10 cellular contexts compared by ENCODE assay signal in genomic region chr3:99659032-99659431, GRCh38. TPM values are rescaled to one million over a fixed set of nuclear protein-coding genes. Genes with fewer than 3 reads are reported as not detected.
DNase-seq lines count a peak whose midpoint lies in the region; ATAC-seq and TF ChIP-seq lines count a peak whose summit lies in the region.
"Had no signal": no experiment of that assay in that cellular context is flagged by ENCODE, and none has a peak within 500 bp of the region (broad histone marks: within the 10 kb centered on the region; RNA-seq: fewer than 3 reads in every experiment).

No MANE protein-coding gene starts in this region.

- H3K27ac Mint-ChIP-seq in type B pancreatic cell, result no peak overlapping the region
- H3K27ac Mint-ChIP-seq: activated T-helper 2 cell treated with anti-CD3 and anti-CD28 coated beads, Interferon-gamma antibody, Interleukin-2, Interleukin-4, amounts not matched to agents 10 μg/mL and 5 μg/mL and 100 μg/mL, durations not matched to agents 14 hours and 24 hours and 36 hours had no signal

- H3K4me2 ChIP-seq in IMR-90 (ENCODE audit: low read depth, low read length), result peak overlapping the region; percentile 49; the same call in 1 of the 2 replicates

- peak overlapping the region; percentile 91 for H3K18ac ChIP-seq in IMR-90 (ENCODE audit: low read depth, low read length)

- peaks cover 38 to 58% of the 10 kb centered on the region in 2 experiments for H3K79me1 ChIP-seq in IMR-90 (ENCODE audit: low read depth in 1 of 2, low read length in 2 of 2)

- dilution Hi-C loops in IMR-90 (cut with HindIII; ENCODE audit: low sequenced_read_pairs, unreplicated experiment), result no loop called here

- no peak overlapping the region for H3K4me3 Mint-ChIP-seq in type B pancreatic cell

- H3K27me3 Mint-ChIP-seq in type B pancreatic cell, result peaks cover 5% of the 10 kb centered on the region

- peak overlapping the region; percentile 94 for H2BK120ac ChIP-seq in IMR-90 (ENCODE audit: low read depth, low read length)

- peak overlapping the region; percentile 97 for H3K4ac ChIP-seq in IMR-90 (ENCODE audit: low read depth, low read length)

- no peak for TF ChIP-seq CTCF in AG04450 (IDR thresholded peaks at IDR 0.05; ENCODE audit: low read depth, low read length)
- TF ChIP-seq CTCF in IMR-90 (conservative IDR thresholded peaks at IDR 0.05; ENCODE audit: low read depth, low read length), result no peak
- no peak for TF ChIP-seq CTCF in coronary artery (IDR thresholded peaks at IDR 0.05)
- no peak for TF ChIP-seq CTCF in type B pancreatic cell (conservative IDR thresholded peaks at IDR 0.05)

- H3K27ac ChIP-seq in AG04450 (ENCODE audit: low read depth, low read length), result peak overlapping the region; percentile 96
- H3K27ac ChIP-seq in IMR-90 (ENCODE audit: insufficient read depth, low read length), result peak overlapping the region; percentile 46
- H3K27ac ChIP-seq in coronary artery, result peak overlapping the region; percentile 86 to 87

- peak overlapping the region; percentile 99 for H2BK5ac ChIP-seq in IMR-90 (ENCODE audit: low read depth, low read length, poor library complexity, severe bottlenecking)

- peaks cover 12% of the 10 kb centered on the region for H3K9me1 ChIP-seq in IMR-90 (ENCODE audit: insufficient read depth, low read length)

- WGBS in IMR-90 (ENCODE audit: extremely low coverage in 2 of 2, insufficient read length in 1 of 2), 2 experiments, result 0% methylated on average over 2 of the region's 6 CpGs; no CpG with 5 or more reads in 1 of the 2 experiments

- H3K4me1 Mint-ChIP-seq in type B pancreatic cell (ENCODE audit: unreplicated experiment), result no peaks in the 10 kb centered on the region

- H3K27me3 ChIP-seq in AG04450 (ENCODE audit: control insufficient read depth, insufficient read depth, low read length), result no peaks in the 10 kb centered on the region
- H3K27me3 ChIP-seq in IMR-90 (ENCODE audit: control insufficient read depth, insufficient read depth, low read length), result no peaks in the 10 kb centered on the region

- peak overlapping the region; percentile 91 for H2AK9ac ChIP-seq in IMR-90 (replicated peaks; ENCODE audit: low read depth, low read length, poor library complexity)

- DNase-seq in AG04450 (ENCODE audit: low read depth, low spot score), result peak; percentile 99
- DNase-seq in IMR-90, result peak; percentile 100
- DNase-seq in coronary artery (ENCODE audit: low spot score), result peak; percentile 87
- DNase-seq in lung microvascular endothelial cell (ENCODE audit: low read depth in 2 of 2), result peak; percentile 59 to 95
- DNase-seq in cerebellar nuclear complex (lab: John Stamatoyannopoulos, UW), result no peak
- DNase-seq in NCI-H748 treated with DMSO at 0.1 percent for 48 hours (lab: John Stamatoyannopoulos, UW), result no peak
- no peak for DNase-seq in type B pancreatic cell (ENCODE audit: extremely low spot score, unreplicated experiment)

- H3K9me3 Mint-ChIP-seq in type B pancreatic cell, result no peaks in the 10 kb centered on the region
- H3K9me3 Mint-ChIP-seq: activated T-helper 2 cell treated with anti-CD3 and anti-CD28 coated beads, Interferon-gamma antibody, Interleukin-2, Interleukin-4, amounts not matched to agents 10 μg/mL and 5 μg/mL and 100 μg/mL, durations not matched to agents 14 hours and 24 hours and 36 hours had no signal

- no peak overlapping the region; the same call in 1 of the 2 replicates for H3K9ac ChIP-seq in IMR-90 (ENCODE audit: low read depth, low read length)

- no peaks in the 10 kb centered on the region for H4K20me1 ChIP-seq in IMR-90 (ENCODE audit: insufficient read depth, low read length)

- TF ChIP-seq POLR2A in IMR-90 (IDR thresholded peaks at IDR 0.05; ENCODE audit: low read depth, low read length), result peak; percentile 49; the same call in 1 of the 2 replicates

- no TSS peak for BruUV-seq in IMR-90 (replicated peaks; lab: Mats Ljungman, UMichigan)

- intact Hi-C loops in IMR-90 (cut with micrococcal nuclease), result no loop called here

- ATAC-seq in IMR-90 (ENCODE audit: low read depth) (peak; percentile 94), GM21423 (IDR thresholded peaks at IDR 0.05; ENCODE audit: unreplicated experiment) (no peak)

- H3K56ac ChIP-seq in IMR-90 (ENCODE audit: extremely low read depth, insufficient read depth, low read length), result peak overlapping the region; percentile 46; the same call in 1 of the 2 replicates

- POLR2A ChIA-PET in AG04450 (lab: Yijun Ruan, JAX), result interaction anchor here (0.6 to 1.3 kb wide), 4 partner anchors 14 to 22 kb away, joined by 4 to 7 read pairs (median 6); partner anchors contain the start of gene COL8A1
- POLR2A ChIA-PET in IMR-90 (lab: Charles Lee; ENCODE audit: unreplicated experiment), result interaction anchor here (0.6 kb wide), 1 partner anchor 1469 kb away, joined by 3 read pairs; no protein-coding TSS in a partner anchor

- H3K36me3 ChIP-seq in IMR-90 (ENCODE audit: control insufficient read depth, insufficient read depth, low read length), result peaks cover 1% of the 10 kb centered on the region; the same call in 1 of the 2 replicates

- in situ Hi-C loops in IMR-90 (cut with MboI; ENCODE audit: low sequenced_read_pairs), result no loop called here

- no peaks in the 10 kb centered on the region for H3K9me3 ChIP-seq in AG04450 (ENCODE audit: control insufficient read depth, insufficient read depth, low read length)
- no peaks in the 10 kb centered on the region for H3K9me3 ChIP-seq in IMR-90 (ENCODE audit: control insufficient read depth, insufficient read depth, low read length)

- peak overlapping the region; percentile 85 for H3K23ac ChIP-seq in IMR-90 (ENCODE audit: low read depth, low read length)

- peak overlapping the region; percentile 96 for H2BK20ac ChIP-seq in IMR-90 (ENCODE audit: low read depth, low read length)

- H4K91ac ChIP-seq in IMR-90 (ENCODE audit: insufficient read depth, low read depth, low read length), result peak overlapping the region; percentile 89

- H2BK15ac ChIP-seq in IMR-90 (ENCODE audit: low read depth, low read length), result peak overlapping the region; percentile 95

- H4K5ac ChIP-seq in IMR-90 (ENCODE audit: low read depth, low read length), result peak overlapping the region; percentile 90

- H3K4me3 ChIP-seq in AG04450 (ENCODE audit: low read depth, low read length), result no peak overlapping the region
- no peak overlapping the region for H3K4me3 ChIP-seq in IMR-90 (ENCODE audit: insufficient read depth, low read depth, low read length)
- no peak overlapping the region for H3K4me3 ChIP-seq in coronary artery

- H2AK5ac ChIP-seq in IMR-90 (ENCODE audit: low read depth, low read length), result peak overlapping the region; percentile 88

- 0 out of 2 replicates have a peak, but pooled peaks have one; percentile 7 for TF ChIP-seq RAD21 in IMR-90 (IDR thresholded peaks at IDR 0.05; ENCODE audit: low read length)

- H3K14ac ChIP-seq in IMR-90 (replicated peaks; ENCODE audit: low read depth, low read length), result peak overlapping the region; percentile 98

- peak overlapping the region; percentile 36 to 97 for H4K8ac ChIP-seq in IMR-90 (ENCODE audit: low read depth in 2 of 2, low read length in 2 of 2)

- peaks cover 14% of the 10 kb centered on the region for H3K4me1 ChIP-seq in IMR-90 (ENCODE audit: control insufficient read depth, insufficient read depth, low read length)

- peak overlapping the region; percentile 78 for H2AFZ ChIP-seq in IMR-90 (replicated peaks; ENCODE audit: low read length, poor library complexity)

- CTCF ChIA-PET in AG04450 (lab: Charles Lee) (interaction anchor here (1.0 kb wide), 1 partner anchor 14 kb away, joined by 3 read pairs; no protein-coding TSS in a partner anchor), IMR-90 (lab: Yijun Ruan, JAX) (no interaction called here)

- no peaks in the 10 kb centered on the region for H3K36me3 Mint-ChIP-seq in type B pancreatic cell

TF ChIP-seq in IMR-90, 13 proteins besides CTCF, POLR2A, EP300 and RAD21 (continues in another document):
- TF ChIP-seq BHLHE40 (IDR thresholded peaks at IDR 0.05; ENCODE audit: low read depth, low read length) (peak; percentile 83), MAZ (IDR thresholded peaks at IDR 0.05; ENCODE audit: borderline replicate concordance, low read depth, low read length) (peak; percentile 78; the same call in 1 of the 2 replicates), FOS (IDR thresholded peaks at IDR 0.05; ENCODE audit: low read depth, low read length) (peak; percentile 99), NFE2L2 (IDR thresholded peaks at IDR 0.05; ENCODE audit: low read depth, low read length) (no peak), ELK1 (IDR thresholded peaks at IDR 0.05; ENCODE audit: borderline replicate concordance, low read depth, low read length) (no peak), USF2 (IDR thresholded peaks at IDR 0.05; ENCODE audit: low read depth, low read length) (peak; percentile 90), MAFK (IDR thresholded peaks at IDR 0.05; ENCODE audit: low read depth, low read length) (no peak), RCOR1 (IDR thresholded peaks at IDR 0.05; ENCODE audit: insufficient replicate concordance, low read length) (no peak), CEBPB (IDR thresholded peaks at IDR 0.05; ENCODE audit: low read depth, low read length) (peak; percentile 99), CHD1 (IDR thresholded peaks at IDR 0.05; ENCODE audit: low read depth, low read length) (no peak), MXI1 (IDR thresholded peaks at IDR 0.05; ENCODE audit: borderline replicate concordance, low read depth, low read length) (0 out of 2 replicates have a peak, but pooled peaks have one; percentile 45)

RNA-seq across cellular contexts. Expression of gene COL8A1, which starts 20.6 kb away (rescaled TPM):
- polyA plus RNA-seq in AG04450 (2011; rRNA removed), result 101 and 147 TPM in 2 replicates
- 139 and 180 TPM in 2 replicates for polyA minus RNA-seq in AG04450 (2011; rRNA and poly(A)+ RNA removed)
- 109 and 119 TPM in 2 replicates for total RNA-seq in IMR-90 (2012; rRNA removed)
- polyA plus RNA-seq in IMR-90 (2012; rRNA removed), result 133 and 151 TPM in 2 replicates
- polyA plus RNA-seq in IMR-90 (2012; cell fraction: cytosol; rRNA removed), result 59.3 and 60.5 TPM in 2 replicates
- polyA plus RNA-seq in IMR-90 (2012; cell fraction: nucleus; rRNA removed; ENCODE audit: low replicate concordance), result 44.8 and 87.0 TPM in 2 replicates
- total RNA-seq in lung microvascular endothelial cell, result 235 and 1,223 TPM in 2 replicates
- 0.86 and 2.6 TPM in 2 replicates for total RNA-seq in type B pancreatic cell (ENCODE audit: low replicate concordance)
- total RNA-seq: activated T-helper 2 cell treated with anti-CD3 and anti-CD28 coated beads, Interferon-gamma antibody, Interleukin-2, Interleukin-4, amounts not matched to agents 10 μg/mL and 5 μg/mL and 100 μg/mL, durations not matched to agents 14 hours and 24 hours and 36 hours; SK-MEL-5 had no signal

Comparison
In these comparisons a context has a peak if more than half of its experiments do, and no peak if none do; other contexts are left out.
1. DNase-seq: peak in AG04450 (single experiment), IMR-90 (single experiment), coronary artery (single experiment) and lung microvascular endothelial cell (2 of 2); none in cerebellar nuclear complex (0 of 2), NCI-H748 treated with DMSO at 0.1 percent for 48 hours (single experiment) and type B pancreatic cell (single experiment).
2. H3K27ac ChIP-seq: peak in every context shown above with its lines; median percentile 96 in AG04450; 86 in coronary artery; 46 in IMR-90.
3. RNA of gene COL8A1, which starts 20.6 kb away (total RNA-seq): 235 to 1,223 TPM in lung microvascular endothelial cell and 109 to 119 TPM in IMR-90; 0.86 to 2.6 TPM in type B pancreatic cell; every median in the first group is over 10 times any median in the second.